In the genomic region with DNA sequence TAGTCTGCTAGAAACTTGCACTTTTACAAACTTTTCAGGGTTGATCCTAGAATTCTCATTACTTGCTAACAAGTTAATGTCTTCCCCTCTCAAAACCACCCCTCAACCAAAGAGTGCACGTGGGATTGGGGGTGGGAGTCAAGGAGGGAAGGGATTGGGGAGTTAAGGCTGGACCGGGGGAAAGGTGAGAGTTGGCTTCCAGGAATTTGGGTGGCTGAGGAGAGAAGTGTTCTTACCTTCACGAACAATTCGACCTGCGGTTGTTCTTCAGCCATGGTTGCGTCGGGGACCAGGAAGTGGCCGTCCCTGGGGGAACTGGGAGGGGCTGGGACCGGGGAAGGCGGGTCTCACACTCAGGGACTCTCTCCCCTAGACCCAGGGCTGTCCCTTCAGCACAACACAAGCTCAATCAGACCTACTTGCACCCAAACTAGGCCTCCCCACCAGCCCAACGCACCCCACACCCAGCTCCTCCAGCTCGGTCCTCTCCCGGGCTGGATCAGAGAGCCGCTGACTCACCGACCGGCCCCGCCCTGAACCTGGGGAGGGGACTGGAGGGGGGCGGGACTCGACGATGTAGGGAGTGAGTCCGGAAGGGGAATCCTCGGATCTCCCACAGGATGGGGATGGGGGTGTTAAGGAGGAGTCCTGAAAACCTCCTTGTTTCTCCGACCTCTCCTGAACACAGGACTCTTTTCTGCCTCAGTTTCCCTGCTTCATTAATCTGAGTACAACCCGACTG, we compare ENCODE assay signal across 8 cellular contexts. TPM values are rescaled to one million over a fixed set of nuclear protein-coding genes. Genes with fewer than 3 reads are reported as not detected.
DNase-seq lines count a peak whose midpoint lies in the region; ATAC-seq and TF ChIP-seq lines count a peak whose summit lies in the region.

A gene (minus strand): TSS at position 505 of the 742 bp plus-strand sequence. CDS start 230 bp downstream, at position 275.

- peak within 1 kb of the TSS; percentile 86 to 100 (median 96) for H3K4me3 Mint-ChIP-seq in naive thymus-derived CD4-positive, alpha-beta T cell

- intact Hi-C loops in esophagus muscularis mucosa (cut with DNase I), result loop anchor here (5.0 kb wide), 1 partner anchor 61 kb away; a partner anchor contains a TSS
- intact Hi-C loops in naive thymus-derived CD4-positive, alpha-beta T cell (cut with micrococcal nuclease), result loop anchor here (5.0 to 10.0 kb wide), 8 partner anchors 54 to 1469 kb away; a partner anchor contains a TSS

- peaks cover 41 to 81% (median 70%) of the 10 kb centered on the region in 7 donors for H3K4me1 Mint-ChIP-seq in naive thymus-derived CD4-positive, alpha-beta T cell

- TF ChIP-seq EP300 in esophagus muscularis mucosa (IDR thresholded peaks at IDR 0.05), result no peak

- TF ChIP-seq CTCF in esophagus muscularis mucosa (IDR thresholded peaks at IDR 0.05), result no peak

- H3K27me3 ChIP-seq in HUES64 (ENCODE audit: insufficient read depth, low read length) (no peaks in the 10 kb centered on the region), esophagus muscularis mucosa (no peaks in the 10 kb centered on the region)
- H3K27me3 ChIP-seq in naive thymus-derived CD4-positive, alpha-beta T cell (ENCODE audit: control insufficient read depth in 2 of 2, insufficient read depth in 2 of 2, low read length in 2 of 2), result no peaks in the 10 kb centered on the region

- H3K9ac ChIP-seq in HUES64 (ENCODE audit: low read depth, low read length), result peak within 1 kb of the TSS; percentile 76

- H3K36me3 Mint-ChIP-seq in naive thymus-derived CD4-positive, alpha-beta T cell, result peaks cover 0 to 42% (median 8%) of the 10 kb centered on the region in 5 donors

- under 1% methylated on average over 23 of the region's 24 CpGs for WGBS in HUES64
- WGBS in esophagus muscularis mucosa, result under 1% methylated on average over 21 of the region's 24 CpGs

- peak within 1 kb of the TSS; percentile 88 to 94 (median 90) for H3K27ac Mint-ChIP-seq in naive thymus-derived CD4-positive, alpha-beta T cell

- TF ChIP-seq POLR2A in esophagus muscularis mucosa (IDR thresholded peaks at IDR 0.05; ENCODE audit: low read depth), result peak; percentile 95

- peak; percentile 28 for ATAC-seq in naive thymus-derived CD4-positive, alpha-beta T cell
- ATAC-seq in GM19328 (IDR thresholded peaks at IDR 0.05; ENCODE audit: unreplicated experiment), result no peak

- H3K4me1 ChIP-seq in HUES64 (ENCODE audit: insufficient read depth, low read length) (peaks cover 38% of the 10 kb centered on the region), esophagus muscularis mucosa (peaks cover 54 to 73% (median 64%) of the 10 kb centered on the region in 4 donors)
- peaks cover 41 to 45% of the 10 kb centered on the region in 2 donors for H3K4me1 ChIP-seq in naive thymus-derived CD4-positive, alpha-beta T cell (ENCODE audit: control insufficient read depth in 2 of 2, insufficient read depth in 2 of 2, low read length in 2 of 2)

- DNase-seq in GF-D8 (lab: John Stamatoyannopoulos, UW), result peak; percentile 81
- peak; percentile 88 for DNase-seq in RPMI7951 (ENCODE audit: low read depth)
- DNase-seq in activated T-cell treated with anti-CD3 and anti-CD28 coated beads, Interleukin-2, amount 50 U/mL, for 48 hours, result peak; percentile 90
- peak; percentile 97 for DNase-seq in esophagus muscularis mucosa (ENCODE audit: extremely low spot score)
- peak in 7 of 9 donors; percentile 17 to 85 (median 38) for DNase-seq in naive thymus-derived CD4-positive, alpha-beta T cell
- DNase-seq in stimulated activated naive CD4-positive, alpha-beta T cell treated with Interleukin-2 at 50 U/mL for 16 hours (lab: John Stamatoyannopoulos, UW), result peak; percentile 76

- H3K36me3 ChIP-seq in HUES64 (ENCODE audit: insufficient read depth, low read length) (peaks cover 30% of the 10 kb centered on the region), esophagus muscularis mucosa (peaks cover 28 to 32% (median 29%) of the 10 kb centered on the region in 4 donors)
- H3K36me3 ChIP-seq in naive thymus-derived CD4-positive, alpha-beta T cell (ENCODE audit: control insufficient read depth in 2 of 3, insufficient read depth in 3 of 3, low read length in 3 of 3), result peaks cover 5 to 25% (median 13%) of the 10 kb centered on the region in 3 experiments

- POLR2A ChIA-PET in naive thymus-derived CD4-positive, alpha-beta T cell (lab: Charles Lee), result interaction anchor here (0.6 to 4.6 kb wide), 13 partner anchors 11 to 127 kb away, joined by 3 to 28 read pairs (median 4); a partner anchor contains a TSS

- H3K9me3 Mint-ChIP-seq in naive thymus-derived CD4-positive, alpha-beta T cell, result peaks cover 0 to 5% (median 0%) of the 10 kb centered on the region in 11 donors

- H3K9me3 ChIP-seq in HUES64 (ENCODE audit: insufficient read depth, low read depth, low read length) (no peaks in the 10 kb centered on the region), esophagus muscularis mucosa (no peaks in the 10 kb centered on the region)
- H3K9me3 ChIP-seq in naive thymus-derived CD4-positive, alpha-beta T cell (ENCODE audit: control insufficient read depth in 2 of 3, low read length in 3 of 3), result no peaks in the 10 kb centered on the region

- CTCF ChIA-PET in naive thymus-derived CD4-positive, alpha-beta T cell (lab: Charles Lee), result interaction anchor here (1.3 to 1.5 kb wide), 3 partner anchors 9 to 90 kb away, joined by 3 to 7 read pairs (median 7); no protein-coding TSS in a partner anchor

- no peaks in the 10 kb centered on the region for H3K27me3 Mint-ChIP-seq in naive thymus-derived CD4-positive, alpha-beta T cell

- H3K4me3 ChIP-seq in HUES64 (ENCODE audit: low read length) (peak within 1 kb of the TSS; percentile 90), esophagus muscularis mucosa (peak within 1 kb of the TSS; percentile 68 to 84 (median 76))
- peak within 1 kb of the TSS; percentile 94 for H3K4me3 ChIP-seq in naive thymus-derived CD4-positive, alpha-beta T cell (ENCODE audit: low read length)

- H3K27ac ChIP-seq in HUES64 (ENCODE audit: low read depth, low read length) (peak within 1 kb of the TSS; percentile 83), esophagus muscularis mucosa (replicated peaks in 1 of 4) (peak within 1 kb of the TSS; percentile 86 to 93 (median 90))
- peak within 1 kb of the TSS; percentile 83 for H3K27ac ChIP-seq in naive thymus-derived CD4-positive, alpha-beta T cell (ENCODE audit: low read depth, low read length)

RNA-seq across cellular contexts. Expression of the gene that starts here (rescaled TPM):
- polyA plus RNA-seq in HUES64 (2013, experiment 1 of 2), result 285 TPM
- polyA plus RNA-seq in HUES64 (2013, experiment 2 of 2), result 300 TPM
- total RNA-seq in RPMI7951 (2014; rRNA removed; shearing (Covaris generic)), result 1,387 and 1,552 TPM in 2 replicates
- total RNA-seq in esophagus muscularis mucosa, result 100 to 1,000 TPM; 208 to 379 (median 290) TPM
- 100 to 1,000 TPM in 2 of 5 experiments, 10 to 100 TPM in 3; 29.3 to 494 (median 58.2) TPM for total RNA-seq in naive thymus-derived CD4-positive, alpha-beta T cell
- 100 to 1,000 TPM; 102 to 122 TPM for polyA plus RNA-seq in naive thymus-derived CD4-positive, alpha-beta T cell

Comparison
In these comparisons a context has a peak if more than half of its experiments do, and no peak if none do; other contexts are left out.
1. DNase-seq: peak in every context shown above with its lines; median percentile 97 in esophagus muscularis mucosa; 90 in activated T-cell treated with anti-CD3 and anti-CD28 coated beads, Interleukin-2, amount 50 U/mL, for 48 hours; 88 in RPMI7951; 81 in GF-D8; 76 in stimulated activated naive CD4-positive, alpha-beta T cell treated with Interleukin-2 at 50 U/mL for 16 hours; 38 in naive thymus-derived CD4-positive, alpha-beta T cell.